Comparison of ENCODE assay signal across 1 cellular context in the genomic region with DNA sequence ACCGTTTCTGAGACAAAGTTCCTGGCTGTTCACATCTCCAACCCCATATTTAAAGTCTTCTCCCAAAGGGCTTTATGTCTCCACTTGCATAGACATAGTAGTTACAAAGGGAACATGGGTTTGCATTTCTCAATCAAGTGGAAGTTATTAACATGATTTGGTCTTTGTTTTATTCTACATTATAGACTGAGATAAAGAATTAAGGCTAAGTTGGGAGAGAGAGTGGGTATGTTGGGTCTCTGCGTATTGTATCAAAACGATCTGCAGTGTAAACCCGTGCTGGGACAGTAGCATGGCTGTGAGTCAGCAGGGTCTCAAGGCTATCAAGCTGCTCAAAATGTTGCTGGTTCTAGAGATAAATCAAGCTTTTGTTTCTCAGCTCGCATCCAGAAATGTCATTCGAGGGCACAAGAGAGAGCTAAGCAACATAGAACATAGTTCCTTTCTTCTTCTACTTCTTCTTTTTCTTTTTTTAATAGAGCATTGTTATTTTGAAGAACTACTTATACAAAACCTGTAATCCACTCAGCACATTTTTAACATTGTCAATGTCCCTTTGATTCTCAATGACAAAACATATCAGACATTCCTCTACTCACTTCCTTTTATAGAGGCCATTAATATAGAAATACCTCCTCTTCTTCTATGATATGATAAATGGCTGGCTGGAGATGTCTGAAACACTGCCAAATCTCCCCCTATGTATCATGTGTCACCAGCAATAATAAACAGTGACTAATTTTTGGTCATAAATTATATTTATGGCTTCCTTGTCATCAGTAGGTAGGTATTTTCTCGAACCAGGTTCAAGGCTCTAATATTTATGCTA.
TF ChIP-seq lines count a peak whose summit lies in the region.

No MANE protein-coding gene starts in this region.

TF ChIP-seq in SK-N-SH, 30 proteins besides CTCF, POLR2A, EP300 and RAD21 (continued from another document):
- TF ChIP-seq RXRA (IDR thresholded peaks at IDR 0.05; ENCODE audit: borderline replicate concordance, low read depth) (0 out of 2 replicates have a peak, but pooled peaks have one; percentile 0), SIN3A (IDR thresholded peaks at IDR 0.05; ENCODE audit: borderline replicate concordance, low read depth, low read length) (no peak), FOXM1 (IDR thresholded peaks at IDR 0.05; ENCODE audit: low read depth) (no peak), GATA2 (CRISPR knock-in tag; IDR thresholded peaks at IDR 0.05) (no peak), FOSL2 (IDR thresholded peaks at IDR 0.05; ENCODE audit: borderline replicate concordance, low read depth) (peak; percentile 65; the same call in 1 of the 2 replicates), YY1 (IDR thresholded peaks at IDR 0.05; ENCODE audit: low read depth) (no peak), TAF1 (IDR thresholded peaks at IDR 0.05; ENCODE audit: borderline replicate concordance, low read depth, low read length) (no peak), POLR2AphosphoS5 (IDR thresholded peaks at IDR 0.05; ENCODE audit: low read depth, low read length) (peak; percentile 68; the same call in 1 of the 2 replicates), NFIC (IDR thresholded peaks at IDR 0.05; ENCODE audit: borderline replicate concordance) (peak; percentile 90), FOXJ3 (CRISPR knock-in tag; IDR thresholded peaks at IDR 0.05) (no peak), ELF1 (IDR thresholded peaks at IDR 0.05) (no peak), JUND (IDR thresholded peaks at IDR 0.05) (peak; percentile 81), GABPA (IDR thresholded peaks at IDR 0.05; ENCODE audit: low read depth) (no peak)
- TF ChIP-seq, protein P1, sequence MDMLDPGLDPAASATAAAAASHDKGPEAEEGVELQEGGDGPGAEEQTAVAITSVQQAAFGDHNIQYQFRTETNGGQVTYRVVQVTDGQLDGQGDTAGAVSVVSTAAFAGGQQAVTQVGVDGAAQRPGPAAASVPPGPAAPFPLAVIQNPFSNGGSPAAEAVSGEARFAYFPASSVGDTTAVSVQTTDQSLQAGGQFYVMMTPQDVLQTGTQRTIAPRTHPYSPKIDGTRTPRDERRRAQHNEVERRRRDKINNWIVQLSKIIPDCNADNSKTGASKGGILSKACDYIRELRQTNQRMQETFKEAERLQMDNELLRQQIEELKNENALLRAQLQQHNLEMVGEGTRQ (IDR thresholded peaks at IDR 0.05; ENCODE audit: borderline replicate concordance, low read depth, low read length) = no peak
- TF ChIP-seq, protein P2, sequence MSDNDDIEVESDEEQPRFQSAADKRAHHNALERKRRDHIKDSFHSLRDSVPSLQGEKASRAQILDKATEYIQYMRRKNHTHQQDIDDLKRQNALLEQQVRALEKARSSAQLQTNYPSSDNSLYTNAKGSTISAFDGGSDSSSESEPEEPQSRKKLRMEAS (IDR thresholded peaks at IDR 0.05; ENCODE audit: low read depth) = no peak
- TF ChIP-seq, protein P3, sequence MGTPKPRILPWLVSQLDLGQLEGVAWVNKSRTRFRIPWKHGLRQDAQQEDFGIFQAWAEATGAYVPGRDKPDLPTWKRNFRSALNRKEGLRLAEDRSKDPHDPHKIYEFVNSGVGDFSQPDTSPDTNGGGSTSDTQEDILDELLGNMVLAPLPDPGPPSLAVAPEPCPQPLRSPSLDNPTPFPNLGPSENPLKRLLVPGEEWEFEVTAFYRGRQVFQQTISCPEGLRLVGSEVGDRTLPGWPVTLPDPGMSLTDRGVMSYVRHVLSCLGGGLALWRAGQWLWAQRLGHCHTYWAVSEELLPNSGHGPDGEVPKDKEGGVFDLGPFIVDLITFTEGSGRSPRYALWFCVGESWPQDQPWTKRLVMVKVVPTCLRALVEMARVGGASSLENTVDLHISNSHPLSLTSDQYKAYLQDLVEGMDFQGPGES (IDR thresholded peaks at IDR 0.05; ENCODE audit: low read depth, low read length) = no peak
